ENCODE assay signal across 10 cellular contexts in genomic region chr19:14367016-14367415, GRCh38. TPM values are rescaled to one million over a fixed set of nuclear protein-coding genes. Genes with fewer than 3 reads are reported as not detected.
DNase-seq lines count a peak whose midpoint lies in the region; ATAC-seq and TF ChIP-seq lines count a peak whose summit lies in the region.
"Had no signal": no experiment of that assay in that cellular context is flagged by ENCODE, and none has a peak within 500 bp of the region (broad histone marks: within the 10 kb centered on the region; RNA-seq: fewer than 3 reads in every experiment).

No MANE protein-coding gene starts in this region.

- peaks cover 10% of the 10 kb centered on the region for H3K36me3 Mint-ChIP-seq in activated naive CD4-positive, alpha-beta T cell treated with anti-CD3 and anti-CD28 coated beads for 36 hours (ENCODE audit: low read depth)

- H3K4me3 ChIP-seq in effector memory CD4-positive, alpha-beta T cell (ENCODE audit: insufficient read depth, low read depth, low read length, poor library complexity, severe bottlenecking): no peak overlapping the region
- H3K4me3 ChIP-seq: body of pancreas had no signal

- H3K27me3 Mint-ChIP-seq in activated naive CD4-positive, alpha-beta T cell treated with anti-CD3 and anti-CD28 coated beads for 36 hours (ENCODE audit: low read depth): no peaks in the 10 kb centered on the region
- H3K27me3 Mint-ChIP-seq in stimulated activated naive CD8-positive, alpha-beta T cell treated with anti-CD3 and anti-CD28 coated beads, Interleukin-15, amount 100 ng/mL, for 72 hours: no peaks in the 10 kb centered on the region

- H3K9me3 Mint-ChIP-seq in activated naive CD4-positive, alpha-beta T cell treated with anti-CD3 and anti-CD28 coated beads for 36 hours: peaks cover 6% of the 10 kb centered on the region
- peaks cover 0 to 5% of the 10 kb centered on the region in 2 donors for H3K9me3 Mint-ChIP-seq in stimulated activated naive CD8-positive, alpha-beta T cell treated with anti-CD3 and anti-CD28 coated beads, Interleukin-15, amount 100 ng/mL, for 72 hours
- H3K9me3 Mint-ChIP-seq: endodermal cell had no signal

- H3K4me1 ChIP-seq in effector memory CD4-positive, alpha-beta T cell (ENCODE audit: control insufficient read depth, insufficient read depth, low read length, poor library complexity, severe bottlenecking): peaks cover 59% of the 10 kb centered on the region

- H3K27me3 ChIP-seq in effector memory CD4-positive, alpha-beta T cell (replicated peaks; ENCODE audit: control insufficient read depth, insufficient read depth, low read length, poor library complexity, severe bottlenecking): no peaks in the 10 kb centered on the region
- H3K27me3 ChIP-seq: body of pancreas had no signal

- no peak for DNase-seq in activated naive CD4-positive, alpha-beta T cell treated with anti-CD3 and anti-CD28 coated beads for 36 hours
- no peak for DNase-seq in activated naive CD4-positive, alpha-beta T cell treated with anti-CD3 and anti-CD28 coated beads, Interleukin-2, amount 50 U/mL, for 16 hours
- DNase-seq in RWPE1 (ENCODE audit: low spot score) (no peak), hippocampal formation (lab: John Stamatoyannopoulos, UW) (no peak)
- DNase-seq in effector memory CD4-positive, alpha-beta T cell: no peak
- DNase-seq in stimulated activated naive CD8-positive, alpha-beta T cell treated with anti-CD3 and anti-CD28 coated beads, Interleukin-15, amount 100 ng/mL, for 72 hours: no peak

- no peaks in the 10 kb centered on the region for H3K36me3 ChIP-seq in effector memory CD4-positive, alpha-beta T cell (ENCODE audit: control insufficient read depth, insufficient read depth, low read length)

- H3K9me3 ChIP-seq in effector memory CD4-positive, alpha-beta T cell (ENCODE audit: control insufficient read depth, low read length): no peaks in the 10 kb centered on the region
- H3K9me3 ChIP-seq: body of pancreas had no signal

- TF ChIP-seq CTCF in RWPE1 (conservative IDR thresholded peaks at IDR 0.05; ENCODE audit: low read depth): no peak

- peaks cover 78% of the 10 kb centered on the region for H3K4me1 Mint-ChIP-seq in activated naive CD4-positive, alpha-beta T cell treated with anti-CD3 and anti-CD28 coated beads for 36 hours (ENCODE audit: low read depth)
- peaks cover 83% of the 10 kb centered on the region for H3K4me1 Mint-ChIP-seq in stimulated activated naive CD8-positive, alpha-beta T cell treated with anti-CD3 and anti-CD28 coated beads, Interleukin-15, amount 100 ng/mL, for 72 hours

- peak overlapping the region; percentile 100 for H3K27ac Mint-ChIP-seq in activated naive CD4-positive, alpha-beta T cell treated with anti-CD3 and anti-CD28 coated beads for 36 hours
- peak overlapping the region; percentile 95 to 99 for H3K27ac Mint-ChIP-seq in stimulated activated naive CD8-positive, alpha-beta T cell treated with anti-CD3 and anti-CD28 coated beads, Interleukin-15, amount 100 ng/mL, for 72 hours
- H3K27ac Mint-ChIP-seq: endodermal cell had no signal

- no peak for ATAC-seq in stimulated activated naive CD8-positive, alpha-beta T cell treated with anti-CD3 and anti-CD28 coated beads, Interleukin-15, amount 100 ng/mL, for 72 hours
- ATAC-seq in HG02610 (IDR thresholded peaks at IDR 0.05; ENCODE audit: unreplicated experiment) (no peak), GM21390 (IDR thresholded peaks at IDR 0.05; ENCODE audit: unreplicated experiment) (no peak)

- H3K4me3 Mint-ChIP-seq in activated naive CD4-positive, alpha-beta T cell treated with anti-CD3 and anti-CD28 coated beads for 36 hours: peak overlapping the region; percentile 75
- peak overlapping the region; percentile 80 to 82 for H3K4me3 Mint-ChIP-seq in stimulated activated naive CD8-positive, alpha-beta T cell treated with anti-CD3 and anti-CD28 coated beads, Interleukin-15, amount 100 ng/mL, for 72 hours
- H3K4me3 Mint-ChIP-seq: endodermal cell had no signal

- CTCF ChIA-PET in activated naive CD4-positive, alpha-beta T cell treated with anti-CD3 and anti-CD28 coated beads for 36 hours (lab: Charles Lee): interaction anchor here (1.5 to 2.3 kb wide), 2 partner anchors 15 to 18 kb away, joined by 6 to 22 read pairs; partner anchors contain the start of gene ADGRE5
- CTCF ChIA-PET in RWPE1 (lab: Yijun Ruan, JAX): interaction anchor here (0.6 to 2.0 kb wide), 2 partner anchors 19 to 40 kb away, joined by 3 to 7 read pairs; no protein-coding TSS in a partner anchor

- intact Hi-C loops in activated naive CD4-positive, alpha-beta T cell treated with anti-CD3 and anti-CD28 coated beads for 36 hours (cut with micrococcal nuclease): loop anchor here (5.0 kb wide), 3 partner anchors 360 to 1215 kb away; partner anchors contain the start of genes IER2, RFX1 and STX10

- H3K27ac ChIP-seq in RWPE1: peak overlapping the region; percentile 48
- H3K27ac ChIP-seq in effector memory CD4-positive, alpha-beta T cell (ENCODE audit: insufficient read depth, low read length, poor library complexity, severe bottlenecking): peak overlapping the region; percentile 100

- POLR2A ChIA-PET in RWPE1 (lab: Yijun Ruan, JAX; ENCODE audit: low non-redundant PET): no interaction called here

RNA-seq across cellular contexts. Expression of gene ADGRE5, which starts 14.2 kb away (rescaled TPM):
- total RNA-seq in activated naive CD4-positive, alpha-beta T cell treated with anti-CD3 and anti-CD28 coated beads for 36 hours: 100 to 1,000 TPM; 173 to 187 TPM

RNA-seq across cellular contexts. Expression of gene DDX39A, which starts 52.1 kb away (rescaled TPM):
- total RNA-seq in activated naive CD4-positive, alpha-beta T cell treated with anti-CD3 and anti-CD28 coated beads for 36 hours: 100 to 1,000 TPM; 219 to 227 TPM
